ENCODE assay signal across 9 cellular contexts in the genomic region with DNA sequence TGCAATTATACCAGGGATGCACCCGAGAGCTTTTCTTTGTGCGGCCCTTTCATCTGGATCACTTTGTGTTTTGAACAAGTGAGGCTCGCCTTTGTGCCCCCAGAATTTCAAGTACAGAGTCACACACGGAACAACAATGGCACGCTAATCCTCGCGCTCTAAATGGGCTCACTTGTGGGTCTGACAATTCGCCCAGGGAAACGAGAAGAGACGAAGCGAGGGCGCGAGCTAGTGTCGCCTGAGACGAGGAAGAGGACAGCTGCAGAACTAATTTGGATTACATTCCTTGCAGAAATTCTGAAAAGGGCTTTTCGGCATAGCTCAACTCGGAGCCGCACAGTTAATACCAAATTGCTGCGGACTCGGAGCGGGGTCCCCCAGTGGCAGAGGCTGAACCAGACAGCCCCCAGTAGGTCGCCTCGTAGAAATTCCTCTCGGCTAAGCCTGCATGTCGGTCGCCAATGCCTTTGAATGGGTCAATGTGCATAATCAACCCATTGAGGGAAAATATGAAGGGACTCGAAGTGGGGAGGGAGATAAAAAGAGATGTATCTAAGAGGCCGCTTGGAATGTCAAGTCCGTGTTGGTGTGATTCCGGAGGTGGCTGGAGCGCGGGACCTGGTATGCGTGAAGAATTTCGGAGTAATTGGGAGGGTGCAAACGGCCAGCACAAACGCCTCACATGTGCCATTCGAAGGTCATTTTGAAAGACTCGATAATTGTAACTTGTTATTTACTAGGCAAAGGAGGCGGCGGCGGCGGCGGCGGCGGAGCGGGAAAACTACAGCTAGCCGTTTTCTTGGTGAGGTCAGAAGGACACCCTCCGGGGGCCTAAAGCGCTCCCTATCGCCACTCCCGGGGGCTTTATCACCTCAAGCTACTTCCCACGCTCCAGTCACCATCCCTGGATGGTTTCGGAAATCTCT. TPM values are rescaled to one million over a fixed set of nuclear protein-coding genes. Genes with fewer than 3 reads are reported as not detected.
DNase-seq lines count a peak whose midpoint lies in the region; ATAC-seq and TF ChIP-seq lines count a peak whose summit lies in the region.
"Had no signal": no experiment of that assay in that cellular context is flagged by ENCODE, and none has a peak within 500 bp of the region (broad histone marks: within the 10 kb centered on the region; RNA-seq: fewer than 3 reads in every experiment).

No MANE protein-coding gene starts in this region.

- no peak overlapping the region for H2AFZ ChIP-seq in trophoblast cell (ENCODE audit: insufficient read depth, low read length, poor library complexity)

- H2BK12ac ChIP-seq in trophoblast cell (ENCODE audit: low read length): no peak overlapping the region

- no peak overlapping the region for H3K18ac ChIP-seq in trophoblast cell (ENCODE audit: low read length)

- no peak overlapping the region for H3K9ac ChIP-seq in trophoblast cell (ENCODE audit: low read length)

- TF ChIP-seq CTCF in GM06990 (IDR thresholded peaks at IDR 0.05; ENCODE audit: insufficient read depth, low read length, poor library complexity, severe bottlenecking): no peak
- TF ChIP-seq CTCF in Panc1 (IDR thresholded peaks at IDR 0.05): no peak
- TF ChIP-seq CTCF in cardiac muscle cell (IDR thresholded peaks at IDR 0.05; ENCODE audit: low read depth, low read length): no peak

- H2BK120ac ChIP-seq in trophoblast cell (ENCODE audit: insufficient read depth, low read length, poor library complexity): no peak overlapping the region

- no peaks in the 10 kb centered on the region for H3K79me1 ChIP-seq in trophoblast cell (ENCODE audit: low read length)

- POLR2A ChIA-PET in Panc1 (lab: Charles Lee): no interaction called here

- CTCF ChIA-PET in Panc1 (lab: Charles Lee): no interaction called here

- H3K9me3 ChIP-seq in Panc1 (ENCODE audit: control insufficient read depth, insufficient read depth, low read depth, low read length) (no peaks in the 10 kb centered on the region), cardiac muscle cell (ENCODE audit: low read depth) (no peaks in the 10 kb centered on the region), trophoblast cell (ENCODE audit: insufficient read depth, low read depth, low read length) (no peaks in the 10 kb centered on the region)

- in situ Hi-C loops in Panc1 (cut with HindIII; ENCODE audit: low pct_unique_long_range_greater_than_20kb, low sequenced_read_pairs): no loop called here

- no peak overlapping the region for H4K12ac ChIP-seq in trophoblast cell (ENCODE audit: low read depth, low read length)

- H3K4me2 ChIP-seq in trophoblast cell (ENCODE audit: low read length): peak overlapping the region; percentile 99

- WGBS in trophoblast cell (ENCODE audit: extremely low coverage, insufficient coverage, insufficient read length): no CpG with 5 or more reads among the region's 53 CpGs

- H2BK5ac ChIP-seq in trophoblast cell (ENCODE audit: low read depth, low read length, poor library complexity): no peak overlapping the region

- no peak overlapping the region for H2AK5ac ChIP-seq in trophoblast cell (ENCODE audit: low read length)

- H3K14ac ChIP-seq in trophoblast cell (ENCODE audit: low read length): no peak overlapping the region

- H3K36me3 ChIP-seq in GM06990 (ENCODE audit: control insufficient read depth, insufficient read depth, low read length) (no peaks in the 10 kb centered on the region), Panc1 (ENCODE audit: control insufficient read depth, insufficient read depth, low read length) (no peaks in the 10 kb centered on the region), cardiac muscle cell (no peaks in the 10 kb centered on the region), trophoblast cell (ENCODE audit: control insufficient read depth in 1 of 2, insufficient read depth in 2 of 2, low read length in 2 of 2) (no peaks in the 10 kb centered on the region)

- intact Hi-C loops in Panc1 (cut with micrococcal nuclease; ENCODE audit: unreplicated experiment): no loop called here

- no peaks in the 10 kb centered on the region; the same call in 1 of the 2 replicates for H3K27me3 ChIP-seq in GM06990 (replicated peaks; ENCODE audit: control insufficient read depth, insufficient read depth, low read length)
- peaks cover 20% of the 10 kb centered on the region for H3K27me3 ChIP-seq in Panc1 (ENCODE audit: control insufficient read depth, insufficient read depth, low read length)
- H3K27me3 ChIP-seq in cardiac muscle cell: peaks cover 20% of the 10 kb centered on the region
- H3K27me3 ChIP-seq in trophoblast cell (ENCODE audit: insufficient read depth, low read length): peaks cover 26% of the 10 kb centered on the region

- no peak overlapping the region for H3K23ac ChIP-seq in trophoblast cell (ENCODE audit: low read length)

- H3K27ac ChIP-seq in Panc1 (ENCODE audit: low read length) (no peak overlapping the region), cardiac muscle cell (peak overlapping the region; percentile 56), trophoblast cell (ENCODE audit: low read depth, low read length) (no peak overlapping the region)

- H4K91ac ChIP-seq in trophoblast cell (ENCODE audit: low read depth, low read length): no peak overlapping the region

- no peak overlapping the region for H3K4ac ChIP-seq in trophoblast cell (ENCODE audit: low read depth, low read length)

- ATAC-seq in Panc1 (peak; percentile 40; the same call in 1 of the 2 replicates), GM18858 (IDR thresholded peaks at IDR 0.05; ENCODE audit: unreplicated experiment) (no peak)
- ATAC-seq: K562 had no signal

- H4K8ac ChIP-seq in trophoblast cell (ENCODE audit: low read depth, low read length): no peak overlapping the region

- no peaks in the 10 kb centered on the region for H3K79me2 ChIP-seq in trophoblast cell (ENCODE audit: control insufficient read depth, insufficient read depth, low read length, poor library complexity)

- H3K4me1 ChIP-seq in Panc1 (ENCODE audit: control insufficient read depth, insufficient read depth, low read length) (peaks cover 3% of the 10 kb centered on the region; the same call in 1 of the 2 replicates), cardiac muscle cell (ENCODE audit: low read depth) (peaks cover 39% of the 10 kb centered on the region), trophoblast cell (ENCODE audit: control insufficient read depth in 1 of 2, insufficient read depth in 2 of 2, low read length in 2 of 2) (peaks cover 6 to 19% of the 10 kb centered on the region in 2 experiments)

- DNase-seq in GM06990 (ENCODE audit: extremely low read depth, insufficient read length) (peak; percentile 15), Panc1 (ENCODE audit: low read depth, low spot score) (no peak), cardiac muscle cell (ENCODE audit: low read depth in 1 of 2, low spot score in 1 of 2) (peak in 1 of 2 donors; percentile 51), trophoblast cell (no peak), NCI-H226 (no peak), cortex of kidney (lab: John Stamatoyannopoulos, UW) (no peak)
- DNase-seq in stimulated activated naive CD4-positive, alpha-beta T cell (lab: John Stamatoyannopoulos, UW): no peak

- no TSS peak for BruUV-seq in Panc1 (replicated peaks; lab: Mats Ljungman, UMichigan)

- H3K4me3 ChIP-seq in GM06990 (replicated peaks; ENCODE audit: low read depth, low read length): no peak overlapping the region
- H3K4me3 ChIP-seq in Panc1 (ENCODE audit: low read depth in 2 of 2, low read length in 2 of 2): peak overlapping the region; percentile 45 to 59
- peak overlapping the region; percentile 96 for H3K4me3 ChIP-seq in cardiac muscle cell
- H3K4me3 ChIP-seq in trophoblast cell (ENCODE audit: low read depth, low read length): peak overlapping the region; percentile 78
- H3K4me3 ChIP-seq: K562 had no signal

RNA-seq across cellular contexts. Expression of a gene that starts 2.0 kb away (rescaled TPM):
- total RNA-seq in Panc1 (2021; ENCODE audit: unreplicated experiment) (0.15 TPM), cardiac muscle cell (29.7 and 38.1 TPM in 2 replicates)
- not detected for polyA plus RNA-seq in Panc1 (2012; ENCODE audit: insufficient read length)
- 42.1 and 54.6 TPM in 2 replicates for polyA plus RNA-seq in cardiac muscle cell
- 0.89 and 1.0 TPM in 2 replicates for polyA plus RNA-seq in trophoblast cell (2013)
- total RNA-seq: K562 had no signal
- polyA plus RNA-seq: K562 had no signal

Comparison
In these comparisons a context has a peak if more than half of its experiments do, and no peak if none do; other contexts are left out.
1. RNA of a gene that starts 2.0 kb away (total RNA-seq): 29.7 to 38.1 TPM in cardiac muscle cell; 0.15 TPM in Panc1 (single experiment); every median in the first group is over 10 times any median in the second.